Comparison of ENCODE assay signal across 8 cellular contexts in the genomic region with DNA sequence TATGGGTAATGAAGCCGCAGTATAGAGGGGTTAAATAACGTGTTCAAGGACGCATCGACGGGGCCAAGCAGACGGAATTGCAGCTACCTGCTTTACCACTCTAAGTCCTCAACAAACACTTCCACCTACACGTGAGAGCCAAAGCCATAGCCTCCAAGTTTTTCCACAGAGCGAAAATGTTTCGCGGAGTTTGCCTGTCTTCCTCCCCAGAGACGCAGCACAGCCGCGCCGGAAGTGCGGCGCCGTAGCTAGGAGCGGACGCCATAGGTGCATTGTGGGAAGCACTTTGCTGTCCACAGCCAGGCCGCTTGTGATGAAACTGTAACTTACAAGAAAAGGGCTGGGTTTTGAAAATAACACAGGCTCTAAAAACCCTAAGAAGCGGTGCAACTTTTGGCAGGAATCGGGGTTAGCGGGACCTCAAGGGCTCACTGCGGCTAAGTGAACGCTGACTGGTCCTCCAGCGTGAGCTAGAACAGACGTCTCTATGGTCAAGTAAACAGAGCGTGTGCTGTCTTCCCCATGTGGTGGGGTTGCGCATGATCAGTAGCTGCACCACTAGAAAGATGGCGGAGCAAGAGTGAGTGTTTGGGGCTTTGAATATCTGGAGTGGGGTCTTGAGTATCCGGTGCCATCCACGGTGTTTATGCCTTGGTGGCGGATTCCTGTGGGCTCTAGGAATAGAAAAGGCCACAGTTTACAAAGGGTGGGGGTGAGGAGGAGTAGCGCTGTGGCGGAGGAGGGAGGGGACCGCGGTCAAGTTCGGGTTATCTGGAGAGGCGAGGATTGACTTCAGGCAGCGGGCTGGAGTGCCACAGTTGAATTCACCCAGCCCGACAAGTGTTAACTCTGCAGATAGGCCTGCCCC. TPM values are rescaled to one million over a fixed set of nuclear protein-coding genes. Genes with fewer than 3 reads are reported as not detected.
DNase-seq lines count a peak whose midpoint lies in the region; ATAC-seq and TF ChIP-seq lines count a peak whose summit lies in the region.

A gene (plus strand): TSS at position 245 of the 868 bp plus-strand sequence. CDS start 295 bp downstream, at position 540.

- H3K4me1 ChIP-seq in MM.1S (ENCODE audit: low read length) (no peaks in the 10 kb centered on the region), foreskin keratinocyte (peaks cover 10% of the 10 kb centered on the region), neuron (ENCODE audit: insufficient read depth, low read length) (peaks cover 10% of the 10 kb centered on the region), subcutaneous abdominal adipose tissue (ENCODE audit: control insufficient read depth in 5 of 5, insufficient read depth in 5 of 5, low read length in 5 of 5) (peaks cover 0 to 27% (median 23%) of the 10 kb centered on the region in 5 donors)

- H3K9me2 ChIP-seq in MM.1S (replicated peaks; ENCODE audit: insufficient read depth, low read length), result no peaks in the 10 kb centered on the region

- H3K9me3 ChIP-seq in MM.1S (replicated peaks; ENCODE audit: insufficient read depth, low read length) (no peaks in the 10 kb centered on the region), neuron (ENCODE audit: low read length) (no peaks in the 10 kb centered on the region), subcutaneous abdominal adipose tissue (ENCODE audit: control insufficient read depth in 5 of 5, low read length in 5 of 5) (no peaks in the 10 kb centered on the region)

- H3K27ac ChIP-seq in MM.1S (ENCODE audit: low read length) (peak within 1 kb of the TSS; percentile 85), foreskin keratinocyte (peak within 1 kb of the TSS; percentile 85), subcutaneous abdominal adipose tissue (ENCODE audit: low read depth, low read length) (peak within 1 kb of the TSS; percentile 74)

- H3K36me3 ChIP-seq in MM.1S (replicated peaks; ENCODE audit: insufficient read depth, low read length), result peaks cover 11% of the 10 kb centered on the region
- peaks cover 25% of the 10 kb centered on the region for H3K36me3 ChIP-seq in neuron (ENCODE audit: insufficient read depth, low read length)
- peaks cover 12 to 19% (median 18%) of the 10 kb centered on the region in 5 donors for H3K36me3 ChIP-seq in subcutaneous abdominal adipose tissue (ENCODE audit: control insufficient read depth in 5 of 5, insufficient read depth in 5 of 5, low read length in 5 of 5)

- H3K4me3 ChIP-seq in MM.1S (ENCODE audit: low read length) (peak within 1 kb of the TSS; percentile 88), neuron (ENCODE audit: low read length) (peak within 1 kb of the TSS; percentile 96), subcutaneous abdominal adipose tissue (ENCODE audit: low read depth in 1 of 5, low read length in 5 of 5) (peak within 1 kb of the TSS; percentile 84 to 98 (median 85))

- H2AFZ ChIP-seq in MM.1S (ENCODE audit: low read length) (peak within 1 kb of the TSS; percentile 99), neuron (ENCODE audit: low read depth, low read length) (peak within 1 kb of the TSS; percentile 90)

- H3K4me2 ChIP-seq in MM.1S (ENCODE audit: low read depth, low read length), result peak within 1 kb of the TSS; percentile 81

- peaks cover 49% of the 10 kb centered on the region for H3K79me2 ChIP-seq in MM.1S (ENCODE audit: low read length)

- TF ChIP-seq CTCF in MM.1S (IDR thresholded peaks at IDR 0.05; ENCODE audit: low read length), result no peak
- TF ChIP-seq CTCF in foreskin keratinocyte (conservative IDR thresholded peaks at IDR 0.05), result no peak

- ATAC-seq in foreskin keratinocyte, result peak; percentile 90

- H3K27me3 ChIP-seq in MM.1S (replicated peaks; ENCODE audit: insufficient read depth, low read length) (no peaks in the 10 kb centered on the region), foreskin keratinocyte (no peaks in the 10 kb centered on the region), neuron (ENCODE audit: insufficient read depth, low read length) (no peaks in the 10 kb centered on the region), subcutaneous abdominal adipose tissue (ENCODE audit: control insufficient read depth in 5 of 5, insufficient read depth in 4 of 5, low read length in 5 of 5) (no peaks in the 10 kb centered on the region)

- peaks cover 12% of the 10 kb centered on the region; the same call in 1 of the 2 replicates for H3F3A ChIP-seq in MM.1S (ENCODE audit: insufficient read depth, low read length)

- peak within 1 kb of the TSS; percentile 98 for H3K9ac ChIP-seq in MM.1S (ENCODE audit: low read length)
- peak within 1 kb of the TSS; percentile 81 to 99 (median 90) for H3K9ac ChIP-seq in subcutaneous abdominal adipose tissue (ENCODE audit: low read length in 5 of 5)

- peak; percentile 80 for DNase-seq in GDM1 (lab: John Stamatoyannopoulos, UW)
- peak; percentile 88 for DNase-seq in HCEC 1CT
- DNase-seq in MM.1S, result peak; percentile 87
- peak; percentile 85 for DNase-seq in SIG-M5 treated with dmso at 0.1 percent for 504 hours (lab: John Stamatoyannopoulos, UW; ENCODE audit: unreplicated experiment)
- peak; percentile 79 for DNase-seq in activated gamma-delta T cell treated with Interleukin-2 at 50 U/mL for 16 hours
- peak; percentile 85 to 92 for DNase-seq in foreskin keratinocyte

- H4K20me1 ChIP-seq in MM.1S (ENCODE audit: insufficient read depth, low read length), result 0 out of 2 replicates have a peak, but pooled peaks cover 4% of the 10 kb centered on the region

RNA-seq across cellular contexts. Expression of the gene that starts here (rescaled TPM):
- 136 and 138 TPM in 2 replicates for total RNA-seq in foreskin keratinocyte
- 55.2 and 65.9 TPM in 2 replicates for polyA plus RNA-seq in foreskin keratinocyte

Comparison
In these comparisons a context has a peak if more than half of its experiments do, and no peak if none do; other contexts are left out.
1. Peak in every context shown above with its lines: DNase-seq, ATAC-seq, H3K4me3 ChIP-seq and H3K27ac ChIP-seq.